9 cellular contexts compared by ENCODE assay signal in the genomic region with DNA sequence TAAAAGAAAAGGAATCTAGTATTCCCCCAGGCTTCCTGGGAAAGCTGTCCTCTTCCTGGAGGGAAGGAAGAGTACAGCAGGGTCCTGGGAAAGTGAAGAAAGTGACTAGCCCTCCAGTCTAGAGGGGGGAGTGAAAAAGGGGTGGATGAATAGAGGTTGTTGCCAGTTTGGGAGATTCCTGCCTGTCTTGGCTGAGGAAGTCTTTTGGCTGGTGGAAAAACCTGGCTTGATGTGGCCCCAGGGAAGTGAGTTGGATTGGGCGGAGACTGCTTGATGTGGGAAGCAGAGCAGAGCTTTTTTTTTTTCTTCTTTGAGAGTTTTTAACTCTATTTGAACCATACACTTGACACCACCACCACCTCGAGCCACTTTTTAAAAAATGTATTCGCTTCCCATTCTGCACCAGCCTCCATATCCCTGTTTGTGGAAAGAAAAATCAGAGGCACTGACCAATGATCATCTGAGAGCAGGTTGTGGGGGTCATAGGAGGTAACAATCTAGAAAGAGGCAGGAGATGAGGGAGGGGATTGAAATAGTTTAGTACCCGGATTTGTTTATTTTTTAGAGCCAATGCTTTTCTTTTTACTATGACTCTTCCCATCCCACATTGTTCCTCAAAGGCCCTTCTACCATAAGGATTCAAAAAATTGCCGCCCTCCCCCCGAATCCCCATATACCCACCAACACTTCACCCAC. TPM values are rescaled to one million over a fixed set of nuclear protein-coding genes. Genes with fewer than 3 reads are reported as not detected.
DNase-seq lines count a peak whose midpoint lies in the region; ATAC-seq and TF ChIP-seq lines count a peak whose summit lies in the region.
"Had no signal": no experiment of that assay in that cellular context is flagged by ENCODE, and none has a peak within 500 bp of the region (broad histone marks: within the 10 kb centered on the region; RNA-seq: fewer than 3 reads in every experiment).

No MANE protein-coding gene starts in this region.

- H3K79me2 ChIP-seq in GM23338 (replicated peaks; ENCODE audit: insufficient read depth) (peaks cover 12% of the 10 kb centered on the region), hepatocyte (no peaks in the 10 kb centered on the region)

- H3K9me2 ChIP-seq in GM23338 (ENCODE audit: insufficient read depth), result no peaks in the 10 kb centered on the region
- H3K9me2 ChIP-seq in hepatocyte (replicated peaks; ENCODE audit: insufficient read depth), result no peaks in the 10 kb centered on the region

- H4K20me1 ChIP-seq in GM23338 (replicated peaks; ENCODE audit: insufficient read depth) (no peaks in the 10 kb centered on the region; the same call in none of the 2 replicates), hepatocyte (ENCODE audit: insufficient read depth, poor library complexity, severe bottlenecking) (no peaks in the 10 kb centered on the region)

- H3F3A ChIP-seq in GM23338 (replicated peaks; ENCODE audit: low read depth), result peaks cover 5% of the 10 kb centered on the region; the same call in 1 of the 2 replicates

- H3K27ac ChIP-seq in GM23338 (ENCODE audit: low read depth), result peak overlapping the region; percentile 48; the same call in 1 of the 2 replicates
- peak overlapping the region; percentile 69 for H3K27ac ChIP-seq in hepatocyte

- 0 out of 2 replicates have a peak, but pooled peaks cover 6% of the 10 kb centered on the region for H3K27me3 ChIP-seq in GM23338 (ENCODE audit: insufficient read depth)
- H3K27me3 ChIP-seq in hepatocyte, result no peaks in the 10 kb centered on the region

- H3K4me3 ChIP-seq in GM23338 (peak overlapping the region; percentile 93), hepatocyte (peak overlapping the region; percentile 88)

- no peaks in the 10 kb centered on the region for H3K9me3 Mint-ChIP-seq in GM23338
- no peaks in the 10 kb centered on the region for H3K9me3 Mint-ChIP-seq in activated naive CD8-positive, alpha-beta T cell treated with anti-CD3 and anti-CD28 coated beads, Interleukin-2, amount 50 U/mL, for 24 hours

- ATAC-seq in GM23338 (peak; percentile 52), GM21515 (IDR thresholded peaks at IDR 0.05; ENCODE audit: unreplicated experiment) (no peak)
- no peak for ATAC-seq in activated naive CD8-positive, alpha-beta T cell treated with anti-CD3 and anti-CD28 coated beads, Interleukin-2, amount 50 U/mL, for 24 hours
- ATAC-seq: HCT116 had no signal

- H3K36me3 ChIP-seq in GM23338 (ENCODE audit: insufficient read depth), result peaks cover 16% of the 10 kb centered on the region
- H3K36me3 ChIP-seq in hepatocyte (replicated peaks; ENCODE audit: insufficient read depth, low read depth), result no peaks in the 10 kb centered on the region

- TF ChIP-seq CTCF in GM23338 (conservative IDR thresholded peaks at IDR 0.05; ENCODE audit: low read depth in 2 of 2) (no peak), hepatocyte (IDR thresholded peaks at IDR 0.05; ENCODE audit: poor library complexity) (no peak)

- H3K4me2 ChIP-seq in GM23338 (peak overlapping the region; percentile 96), hepatocyte (peak overlapping the region; percentile 93)

- H3K27ac Mint-ChIP-seq in GM23338, result peak overlapping the region; percentile 88
- peak overlapping the region; percentile 64 for H3K27ac Mint-ChIP-seq in activated naive CD8-positive, alpha-beta T cell treated with anti-CD3 and anti-CD28 coated beads, Interleukin-2, amount 50 U/mL, for 24 hours

- peaks cover 23% of the 10 kb centered on the region for H3K27me3 Mint-ChIP-seq in GM23338 (ENCODE audit: insufficient read depth, low read depth, poor library complexity)
- no peaks in the 10 kb centered on the region for H3K27me3 Mint-ChIP-seq in activated naive CD8-positive, alpha-beta T cell treated with anti-CD3 and anti-CD28 coated beads, Interleukin-2, amount 50 U/mL, for 24 hours

- H3K36me3 Mint-ChIP-seq in GM23338 (ENCODE audit: low read depth), result peaks cover 38% of the 10 kb centered on the region
- H3K36me3 Mint-ChIP-seq in activated naive CD8-positive, alpha-beta T cell treated with anti-CD3 and anti-CD28 coated beads, Interleukin-2, amount 50 U/mL, for 24 hours (ENCODE audit: low read depth), result peaks cover 4% of the 10 kb centered on the region

- WGBS in hepatocyte (ENCODE audit: low lambda C conversion rate, missing lambda C conversion rate), result 23% methylated on average over 6 of the region's 6 CpGs

- H2AFZ ChIP-seq in GM23338, result peak overlapping the region; percentile 97
- H2AFZ ChIP-seq in hepatocyte, result peak overlapping the region; percentile 87

- no peaks in the 10 kb centered on the region for H3K9me3 ChIP-seq in hepatocyte (ENCODE audit: low read depth)

- DNase-seq in A172 (ENCODE audit: low spot score), result peak; percentile 34
- DNase-seq in GM23338 (ENCODE audit: low spot score), result peak; percentile 75
- no peak for DNase-seq in activated naive CD8-positive, alpha-beta T cell treated with anti-CD3 and anti-CD28 coated beads, Interleukin-2, amount 50 U/mL, for 24 hours
- DNase-seq in hepatocyte (ENCODE audit: low spot score), result peak; percentile 50
- DNase-seq in putamen (ENCODE audit: low spot score), result peak; percentile 66
- no peak for DNase-seq in SHP77 treated with DMSO at 0.1 percent for 48 hours (lab: John Stamatoyannopoulos, UW)
- DNase-seq in effector CD4-positive, alpha-beta T cell, result no peak

- H3K4me1 ChIP-seq in GM23338 (ENCODE audit: insufficient read depth), result peaks cover 24% of the 10 kb centered on the region
- peaks cover 19% of the 10 kb centered on the region for H3K4me1 ChIP-seq in hepatocyte (ENCODE audit: insufficient read depth)

- peaks cover 38% of the 10 kb centered on the region for H3K4me1 Mint-ChIP-seq in GM23338
- H3K4me1 Mint-ChIP-seq in activated naive CD8-positive, alpha-beta T cell treated with anti-CD3 and anti-CD28 coated beads, Interleukin-2, amount 50 U/mL, for 24 hours, result peaks cover 21% of the 10 kb centered on the region

- H3K4me3 Mint-ChIP-seq in GM23338, result peak overlapping the region; percentile 87
- H3K4me3 Mint-ChIP-seq in activated naive CD8-positive, alpha-beta T cell treated with anti-CD3 and anti-CD28 coated beads, Interleukin-2, amount 50 U/mL, for 24 hours, result peak overlapping the region; percentile 80

TF ChIP-seq in GM23338, 12 proteins besides CTCF, POLR2A, EP300 and RAD21 (continues in another document):
- TF ChIP-seq EZH2 (IDR thresholded peaks at IDR 0.05; ENCODE audit: low read depth, unreplicated experiment) (no peak), JUNB (IDR thresholded peaks at IDR 0.05; ENCODE audit: unreplicated experiment) (no peak), ZNF331 (CRISPR knock-in tag; IDR thresholded peaks at IDR 0.05; ENCODE audit: low read depth) (no peak), NANOG (IDR thresholded peaks at IDR 0.05; ENCODE audit: borderline replicate concordance) (no peak), POLR2AphosphoS5 (IDR thresholded peaks at IDR 0.05; ENCODE audit: low read depth) (no peak)

RNA-seq across cellular contexts. Expression of gene DTX3, which starts 0.7 kb away (rescaled TPM):
- total RNA-seq in A172 (2014; rRNA removed; shearing (Covaris generic)), result 13.6 and 21.3 TPM in 2 replicates
- 37.8 and 46.6 TPM in 2 replicates for total RNA-seq in GM23338 (2014; rRNA removed; shearing (Covaris generic))
- polyA plus RNA-seq in GM23338 (2016; fragmentation: Nextera tagmentation; extraction: Ambion mirVana) (16.7 and 22.8 TPM in 2 replicates), hepatocyte (31.2 and 42.9 TPM in 2 replicates)
- 17.7 and 19.9 TPM in 2 replicates for total RNA-seq in hepatocyte

RNA-seq across cellular contexts. Expression of gene ARHGEF25, which starts 7.3 kb away (rescaled TPM):
- 20.6 and 23.0 TPM in 2 replicates for total RNA-seq in A172 (2014; rRNA removed; shearing (Covaris generic))
- 9.9 and 10.2 TPM in 2 replicates for total RNA-seq in GM23338 (2014; rRNA removed; shearing (Covaris generic))
- polyA plus RNA-seq in GM23338 (2016; fragmentation: Nextera tagmentation; extraction: Ambion mirVana) (0.53 TPM in 1 of 2 replicates, not detected in the other), hepatocyte (0.29 and 1.3 TPM in 2 replicates)
- 9.0 and 12.6 TPM in 2 replicates for total RNA-seq in hepatocyte

RNA-seq across cellular contexts. Expression of gene PIP4K2C, which starts 12.9 kb away (rescaled TPM):
- 42.5 and 54.0 TPM in 2 replicates for total RNA-seq in A172 (2014; rRNA removed; shearing (Covaris generic))
- 26.4 and 30.6 TPM in 2 replicates for total RNA-seq in GM23338 (2014; rRNA removed; shearing (Covaris generic))
- polyA plus RNA-seq in GM23338 (2016; fragmentation: Nextera tagmentation; extraction: Ambion mirVana) (10.5 and 10.8 TPM in 2 replicates), hepatocyte (32.3 and 34.2 TPM in 2 replicates)
- total RNA-seq in hepatocyte, result 30.0 and 41.6 TPM in 2 replicates

RNA-seq across cellular contexts. Expression of gene B4GALNT1, which starts 29.1 kb away (rescaled TPM):
- total RNA-seq in A172 (2014; rRNA removed; shearing (Covaris generic)), result 61.9 and 82.6 TPM in 2 replicates
- total RNA-seq in GM23338 (2014; rRNA removed; shearing (Covaris generic)), result 2.4 and 2.8 TPM in 2 replicates
- polyA plus RNA-seq in GM23338 (2016; fragmentation: Nextera tagmentation; extraction: Ambion mirVana), result 1.3 and 1.4 TPM in 2 replicates
- total RNA-seq in hepatocyte, result 0.24 and 0.97 TPM in 2 replicates
- 0.97 and 1.2 TPM in 2 replicates for polyA plus RNA-seq in hepatocyte

RNA-seq across cellular contexts. Expression of gene KIF5A, which starts 54.1 kb away (rescaled TPM):
- total RNA-seq in A172 (2014; rRNA removed; shearing (Covaris generic)), result 0.36 and 0.67 TPM in 2 replicates
- total RNA-seq in GM23338 (2014; rRNA removed; shearing (Covaris generic)), result 16.5 and 21.3 TPM in 2 replicates
- polyA plus RNA-seq in GM23338 (2016; fragmentation: Nextera tagmentation; extraction: Ambion mirVana) (9.1 and 11.1 TPM in 2 replicates), hepatocyte (0.18 TPM in 2 replicates)
- 0.03 and 0.16 TPM in 2 replicates for total RNA-seq in hepatocyte

Comparison
In these comparisons a context has a peak if more than half of its experiments do, and no peak if none do; other contexts are left out.
1. DNase-seq: peak in A172 (single experiment), GM23338 (single experiment), hepatocyte (single experiment) and putamen (single experiment); none in activated naive CD8-positive, alpha-beta T cell treated with anti-CD3 and anti-CD28 coated beads, Interleukin-2, amount 50 U/mL, for 24 hours (single experiment), SHP77 treated with DMSO at 0.1 percent for 48 hours (single experiment) and effector CD4-positive, alpha-beta T cell (single experiment).